ENCODE assay signal across 8 cellular contexts in the genomic region with DNA sequence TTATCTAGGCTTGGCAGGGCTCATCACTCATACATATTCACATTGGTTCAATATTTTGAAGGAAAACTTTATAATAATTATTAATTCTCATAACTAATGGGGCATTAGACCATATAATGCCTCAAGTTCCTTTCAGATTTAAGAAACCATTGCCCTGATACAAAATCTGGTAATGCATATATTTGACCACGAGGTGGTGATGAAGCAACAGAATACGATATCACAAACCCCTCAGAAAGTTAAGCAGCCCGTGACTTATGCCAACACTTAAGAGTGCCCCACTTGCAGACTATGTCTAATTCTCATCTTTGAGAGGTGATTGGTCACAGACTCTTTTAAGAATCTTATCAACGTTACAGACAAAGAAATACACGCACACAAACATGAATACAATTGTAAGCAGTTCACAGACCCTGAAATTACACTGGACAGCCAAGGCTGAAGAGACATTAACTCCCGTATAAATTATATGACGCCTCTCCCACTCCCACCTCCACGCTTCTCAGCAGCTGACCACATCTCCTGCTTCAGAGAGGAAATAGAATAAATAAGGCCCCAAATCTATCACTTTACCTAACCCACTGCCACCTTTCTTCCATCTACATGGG. TPM values are rescaled to one million over a fixed set of nuclear protein-coding genes. Genes with fewer than 3 reads are reported as not detected.
DNase-seq lines count a peak whose midpoint lies in the region; ATAC-seq and TF ChIP-seq lines count a peak whose summit lies in the region.

No MANE protein-coding gene starts in this region.

- no peak overlapping the region for H3K9ac ChIP-seq in OCI-LY1 (ENCODE audit: low read length)

- H3K4me1 ChIP-seq in OCI-LY1 (ENCODE audit: insufficient read depth, low read length, severe bottlenecking) = no peaks in the 10 kb centered on the region
- no peaks in the 10 kb centered on the region for H3K4me1 ChIP-seq in iPS DF 6.9 (ENCODE audit: control insufficient read depth, insufficient read depth, low read length)

- H3K9me2 ChIP-seq in OCI-LY1 (ENCODE audit: low read depth, low read length) = no peaks in the 10 kb centered on the region

- ATAC-seq in GM21390 (IDR thresholded peaks at IDR 0.05; ENCODE audit: unreplicated experiment) = peak; percentile 87
- peak; percentile 89 for ATAC-seq in stimulated activated effector memory CD8-positive, alpha-beta T cell treated with anti-CD3 and anti-CD28 coated beads, Interleukin-12 subunit alpha, Interleukin-12 subunit beta, amount 100 ng/mL, for 72 hours

- H3K4me2 ChIP-seq in OCI-LY1 (ENCODE audit: low read length) = no peak overlapping the region

- H3K27me3 ChIP-seq in OCI-LY1 (ENCODE audit: insufficient read depth, low read length) = no peaks in the 10 kb centered on the region
- H3K27me3 ChIP-seq in iPS DF 6.9 (ENCODE audit: control insufficient read depth, insufficient read depth, low read length) = no peaks in the 10 kb centered on the region

- H3F3A ChIP-seq in OCI-LY1 (ENCODE audit: insufficient read depth, low read length) = no peaks in the 10 kb centered on the region

- no peaks in the 10 kb centered on the region for H3K79me2 ChIP-seq in OCI-LY1 (ENCODE audit: insufficient read depth, low read length)

- H3K4me3 ChIP-seq in OCI-LY1 (ENCODE audit: low read depth, low read length, poor library complexity, severe bottlenecking) = no peak overlapping the region
- no peak overlapping the region for H3K4me3 ChIP-seq in astrocyte of the spinal cord (ENCODE audit: low read depth, low read length)
- H3K4me3 ChIP-seq in iPS DF 6.9 (ENCODE audit: low read length) = no peak overlapping the region

- no peak overlapping the region for H3K4me3 Mint-ChIP-seq in stimulated activated effector memory CD8-positive, alpha-beta T cell treated with anti-CD3 and anti-CD28 coated beads, Interleukin-12 subunit alpha, Interleukin-12 subunit beta, amount 100 ng/mL, for 72 hours

- DNase-seq in SIG-M5 treated with dmso at 0.1 percent for 504 hours (lab: John Stamatoyannopoulos, UW; ENCODE audit: unreplicated experiment) (peak; percentile 68), SIG-M5 (lab: John Stamatoyannopoulos, UW) (no peak), HT1080 (ENCODE audit: low read depth) (peak; percentile 76), astrocyte of the spinal cord (ENCODE audit: low read depth, low spot score) (peak; percentile 81), iPS DF 6.9 (ENCODE audit: low read depth, low spot score) (peak; percentile 11)
- DNase-seq in stimulated activated effector memory CD8-positive, alpha-beta T cell treated with anti-CD3 and anti-CD28 coated beads, Interleukin-12 subunit alpha, Interleukin-12 subunit beta, amount 100 ng/mL, for 72 hours (ENCODE audit: low spot score in 2 of 2) = peak in 1 of 2 donors; percentile 12

- in situ Hi-C loops in astrocyte of the spinal cord (cut with HindIII; ENCODE audit: low sequenced_read_pairs) = no loop called here

- no peak overlapping the region for H3K27ac Mint-ChIP-seq in stimulated activated effector memory CD8-positive, alpha-beta T cell treated with anti-CD3 and anti-CD28 coated beads, Interleukin-12 subunit alpha, Interleukin-12 subunit beta, amount 100 ng/mL, for 72 hours

- no peaks in the 10 kb centered on the region for H3K36me3 Mint-ChIP-seq in stimulated activated effector memory CD8-positive, alpha-beta T cell treated with anti-CD3 and anti-CD28 coated beads, Interleukin-12 subunit alpha, Interleukin-12 subunit beta, amount 100 ng/mL, for 72 hours

- no peak overlapping the region for H2AFZ ChIP-seq in OCI-LY1 (ENCODE audit: low read length)

- no peaks in the 10 kb centered on the region for H3K4me1 Mint-ChIP-seq in stimulated activated effector memory CD8-positive, alpha-beta T cell treated with anti-CD3 and anti-CD28 coated beads, Interleukin-12 subunit alpha, Interleukin-12 subunit beta, amount 100 ng/mL, for 72 hours

- TF ChIP-seq CTCF in OCI-LY1 (IDR thresholded peaks at IDR 0.05; ENCODE audit: low read length) = peak; percentile 68
- TF ChIP-seq CTCF in astrocyte of the spinal cord (IDR thresholded peaks at IDR 0.05; ENCODE audit: low read depth, low read length) = peak; percentile 57

- no peaks in the 10 kb centered on the region for H3K36me3 ChIP-seq in OCI-LY1 (ENCODE audit: insufficient read depth, low read length)
- no peaks in the 10 kb centered on the region for H3K36me3 ChIP-seq in iPS DF 6.9 (ENCODE audit: control insufficient read depth, insufficient read depth, low read length)

- H4K20me1 ChIP-seq in OCI-LY1 (ENCODE audit: insufficient read depth, low read length) = no peaks in the 10 kb centered on the region

- no CpG with 5 or more reads among the region's 8 CpGs for WGBS in iPS DF 6.9 (ENCODE audit: insufficient coverage, insufficient read length)

- H3K27ac ChIP-seq in OCI-LY1 (ENCODE audit: low read depth, low read length, poor library complexity, severe bottlenecking) (no peak overlapping the region), iPS DF 6.9 (ENCODE audit: low read length) (no peak overlapping the region)

- H3K9me3 ChIP-seq in OCI-LY1 (ENCODE audit: low read length) = no peaks in the 10 kb centered on the region
- no peaks in the 10 kb centered on the region for H3K9me3 ChIP-seq in iPS DF 6.9 (ENCODE audit: control insufficient read depth, insufficient read depth, low read length)

- H3K9me3 Mint-ChIP-seq in stimulated activated effector memory CD8-positive, alpha-beta T cell treated with anti-CD3 and anti-CD28 coated beads, Interleukin-12 subunit alpha, Interleukin-12 subunit beta, amount 100 ng/mL, for 72 hours = no peaks in the 10 kb centered on the region

RNA-seq across cellular contexts. Expression of a gene that starts 20.7 kb away (rescaled TPM):
- total RNA-seq in HT1080 (2014; rRNA removed; shearing (Covaris generic)) = 0.10 and 0.16 TPM in 2 replicates
- polyA plus RNA-seq in HT1080 (2015; cell fraction: cytosol; rRNA removed) = 0.48 and 0.69 TPM in 2 replicates
- polyA plus RNA-seq in HT1080 (2015; cell fraction: nucleus; rRNA removed) = 1.2 TPM in 2 replicates

RNA-seq across cellular contexts. Expression of a gene that starts 36.6 kb away (rescaled TPM):
- 94.7 and 97.1 TPM in 2 replicates for total RNA-seq in HT1080 (2014; rRNA removed; shearing (Covaris generic))
- 115 and 122 TPM in 2 replicates for polyA plus RNA-seq in HT1080 (2015; cell fraction: cytosol; rRNA removed)
- 138 and 152 TPM in 2 replicates for polyA plus RNA-seq in HT1080 (2015; cell fraction: nucleus; rRNA removed)
